In genomic region chr21:45552696-45553391, GRCh38 we compare ENCODE assay signal across 18 cellular contexts. TPM values are rescaled to one million over a fixed set of nuclear protein-coding genes. Genes with fewer than 3 reads are reported as not detected.
DNase-seq lines count a peak whose midpoint lies in the region; ATAC-seq and TF ChIP-seq lines count a peak whose summit lies in the region.
"Had no signal": no experiment of that assay in that cellular context is flagged by ENCODE, and none has a peak within 500 bp of the region (broad histone marks: within the 10 kb centered on the region; RNA-seq: fewer than 3 reads in every experiment).

No MANE protein-coding gene starts in this region.

- peak overlapping the region; percentile 66 for H3K27ac Mint-ChIP-seq in activated CD4-positive, alpha-beta T cell treated with anti-CD3 and anti-CD28 coated beads, Interleukin-2, amount 10 ng/mL, durations not matched to agents 7 days and 5 days
- H3K27ac Mint-ChIP-seq: progenitor cell of endocrine pancreas had no signal

- no peak overlapping the region for H2AFZ ChIP-seq in PC-9

- no peaks in the 10 kb centered on the region for H3K36me3 ChIP-seq in KOPT-K1 (ENCODE audit: insufficient read depth, low read length)
- no peaks in the 10 kb centered on the region for H3K36me3 ChIP-seq in SJCRH30
- H3K36me3 ChIP-seq in PC-9 (ENCODE audit: low read depth), result no peaks in the 10 kb centered on the region
- H3K36me3 ChIP-seq: heart left ventricle had no signal

- H3K4me3 Mint-ChIP-seq in activated CD4-positive, alpha-beta T cell treated with anti-CD3 and anti-CD28 coated beads, Interleukin-2, amount 10 ng/mL, durations not matched to agents 7 days and 5 days, result peak overlapping the region; percentile 36

- intact Hi-C loops in left ventricle myocardium superior (cut with micrococcal nuclease), result loop anchor here (10.0 kb wide), 1 partner anchor 272 kb away; no protein-coding TSS in a partner anchor
- intact Hi-C loops in sciatic nerve (cut with DNase I), result no loop called here
- intact Hi-C loops in PC-9 (cut with micrococcal nuclease; ENCODE audit: unreplicated experiment), result loop anchor here (5.0 kb wide), 1 partner anchor 41 kb away; no protein-coding TSS in a partner anchor

- no peaks in the 10 kb centered on the region for H3K79me2 ChIP-seq in PC-9 (ENCODE audit: low read depth)

- POLR2A ChIA-PET in activated CD4-positive, alpha-beta T cell treated with anti-CD3 and anti-CD28 coated beads, Interleukin-2, amount 10 ng/mL, durations not matched to agents 7 days and 5 days (lab: Charles Lee), result no interaction called here
- POLR2A ChIA-PET in PC-9 (lab: Charles Lee; ENCODE audit: unreplicated experiment), result no interaction called here

- no peaks in the 10 kb centered on the region for H3K9me2 ChIP-seq in PC-9 (ENCODE audit: insufficient read depth)

- no TSS peak for BruUV-seq in PC-9 (replicated peaks; lab: Mats Ljungman, UMichigan)

- H3K27ac ChIP-seq in KOPT-K1 (ENCODE audit: low read depth, low read length, poor library complexity, severe bottlenecking), result peak overlapping the region; percentile 95
- H3K27ac ChIP-seq in SJCRH30, result no peak overlapping the region
- no peak overlapping the region for H3K27ac ChIP-seq in PC-9
- H3K27ac ChIP-seq: VCaP had no signal

- no peak for TF ChIP-seq CTCF in PC-9 (conservative IDR thresholded peaks at IDR 0.05)

- no peaks in the 10 kb centered on the region for H3K4me1 ChIP-seq in SJCRH30
- peaks cover 11% of the 10 kb centered on the region for H3K4me1 ChIP-seq in PC-9 (replicated peaks; ENCODE audit: insufficient read depth)

- H3K36me3 Mint-ChIP-seq in activated CD4-positive, alpha-beta T cell treated with anti-CD3 and anti-CD28 coated beads, Interleukin-2, amount 10 ng/mL, durations not matched to agents 7 days and 5 days (ENCODE audit: low read depth), result no peaks in the 10 kb centered on the region

- peaks cover 3% of the 10 kb centered on the region for H3K27me3 Mint-ChIP-seq in activated CD4-positive, alpha-beta T cell treated with anti-CD3 and anti-CD28 coated beads, Interleukin-2, amount 10 ng/mL, durations not matched to agents 7 days and 5 days

- H3K4me3 ChIP-seq in SJCRH30 (no peak overlapping the region), PC-9 (no peak overlapping the region)
- H3K4me3 ChIP-seq: A549, heart left ventricle had no signal

- H3K4me2 ChIP-seq in PC-9, result no peak overlapping the region
- H3K4me2 ChIP-seq: A549 had no signal

- H3K27me3 ChIP-seq in SJCRH30 (peaks cover 17% of the 10 kb centered on the region), PC-9 (ENCODE audit: insufficient read depth, low read depth) (0 out of 2 replicates have a peak, but pooled peaks cover 3% of the 10 kb centered on the region)

- no peaks in the 10 kb centered on the region for H3F3A ChIP-seq in PC-9 (ENCODE audit: insufficient read depth, low read depth)

- no peaks in the 10 kb centered on the region for H3K9me3 Mint-ChIP-seq in activated CD4-positive, alpha-beta T cell treated with anti-CD3 and anti-CD28 coated beads, Interleukin-2, amount 10 ng/mL, durations not matched to agents 7 days and 5 days

- no peak for ATAC-seq in left ventricle myocardium superior
- ATAC-seq in sciatic nerve, result no peak
- no peak for ATAC-seq in HG02884 (IDR thresholded peaks at IDR 0.05; ENCODE audit: unreplicated experiment)
- ATAC-seq: A549, esophagus mucosa, heart left ventricle had no signal

- no peak for DNase-seq in activated CD4-positive, alpha-beta T cell treated with anti-CD3 and anti-CD28 coated beads, Interleukin-2, amount 10 ng/mL, durations not matched to agents 7 days and 5 days
- DNase-seq in activated CD4-positive, alpha-beta T cell treated with anti-CD3 and anti-CD28 coated beads, Interleukin-2, amount 50 U/mL, for 1 hour, result no peak
- DNase-seq in left ventricle myocardium superior, result peak; percentile 27
- DNase-seq in sciatic nerve (ENCODE audit: low spot score), result peak; percentile 54
- no peak for DNase-seq in SJCRH30
- no peak for DNase-seq in PC-9
- DNase-seq: Calu3; GF-D8; NCI-H187; NCI-H510A treated with DMSO at 0.1 percent for 48 hours; stimulated activated CD4-positive, alpha-beta T cell treated with anti-CD3 and anti-CD28 coated beads, Interleukin-15, amount 100 ng/mL, for 24 hours had no signal

- H4K20me1 ChIP-seq in PC-9 (ENCODE audit: insufficient read depth), result no peaks in the 10 kb centered on the region

- CTCF ChIA-PET in activated CD4-positive, alpha-beta T cell treated with anti-CD3 and anti-CD28 coated beads, Interleukin-2, amount 10 ng/mL, durations not matched to agents 7 days and 5 days (lab: Charles Lee), result no interaction called here
- CTCF ChIA-PET in PC-9 (lab: Charles Lee), result no interaction called here

- H3K9me3 ChIP-seq in KOPT-K1 (ENCODE audit: insufficient read depth, low read length, poor library complexity, severe bottlenecking) (no peaks in the 10 kb centered on the region), SJCRH30 (replicated peaks) (no peaks in the 10 kb centered on the region), PC-9 (ENCODE audit: insufficient read depth, low read depth) (no peaks in the 10 kb centered on the region)
- H3K9me3 ChIP-seq: A549, heart left ventricle had no signal

- H3K4me1 Mint-ChIP-seq in activated CD4-positive, alpha-beta T cell treated with anti-CD3 and anti-CD28 coated beads, Interleukin-2, amount 10 ng/mL, durations not matched to agents 7 days and 5 days, result peaks cover 39% of the 10 kb centered on the region

RNA-seq across cellular contexts. Expression of gene SLC19A1, which starts 10.6 kb away (rescaled TPM):
- 10 to 100 TPM; 43.8 to 46.8 TPM for total RNA-seq in activated CD4-positive, alpha-beta T cell treated with anti-CD3 and anti-CD28 coated beads, Interleukin-2, amount 10 ng/mL, durations not matched to agents 7 days and 5 days
- 7.6 TPM for total RNA-seq in left ventricle myocardium superior
- 10.2 TPM for total RNA-seq in sciatic nerve
- 27.6 and 27.8 TPM in 2 replicates for total RNA-seq in SJCRH30 (2014; rRNA removed; shearing (Covaris generic))
- 22.6 and 25.0 TPM in 2 replicates for total RNA-seq in PC-9 (2021)

Comparison
In these comparisons a context has a peak if more than half of its experiments do, and no peak if none do; other contexts are left out.
1. DNase-seq: peak in left ventricle myocardium superior (single experiment) and sciatic nerve (single experiment); none in activated CD4-positive, alpha-beta T cell treated with anti-CD3 and anti-CD28 coated beads, Interleukin-2, amount 10 ng/mL, durations not matched to agents 7 days and 5 days (single experiment), activated CD4-positive, alpha-beta T cell treated with anti-CD3 and anti-CD28 coated beads, Interleukin-2, amount 50 U/mL, for 1 hour (single experiment), SJCRH30 (0 of 2) and PC-9 (0 of 2).